Comparison of ENCODE assay signal across 8 cellular contexts in the genomic region with DNA sequence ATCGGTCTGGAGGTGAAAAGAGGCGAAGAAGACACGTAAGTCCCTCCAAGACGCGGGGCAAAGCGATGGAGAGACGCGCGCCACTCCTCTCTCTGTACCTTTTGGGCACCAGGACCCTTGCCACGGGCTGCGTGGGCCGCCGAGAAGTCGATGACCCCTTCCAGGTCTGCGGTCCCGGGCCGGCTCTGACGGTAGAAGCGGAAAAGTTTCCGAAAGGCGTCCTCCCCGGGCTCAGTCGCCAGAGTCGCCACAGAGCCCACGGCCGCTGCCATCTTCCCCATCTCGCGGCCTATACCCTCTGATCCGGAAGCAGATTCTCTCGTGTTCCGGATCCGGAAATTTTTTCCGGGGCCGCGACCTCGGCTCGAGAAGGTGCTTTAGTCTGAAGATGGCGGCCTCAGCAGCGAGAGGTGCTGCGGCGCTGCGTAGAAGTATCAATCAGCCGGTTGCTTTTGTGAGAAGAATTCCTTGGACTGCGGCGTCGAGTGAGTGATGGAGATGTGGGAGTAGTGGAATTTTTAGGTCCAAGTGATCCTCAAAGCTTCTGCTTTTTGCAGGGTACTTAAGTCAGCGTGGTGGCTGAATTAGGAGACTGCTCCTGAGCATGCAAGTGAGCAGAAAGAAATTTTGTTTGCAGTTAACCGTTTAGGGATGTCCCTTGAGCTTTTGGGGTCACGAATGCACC. TPM values are rescaled to one million over a fixed set of nuclear protein-coding genes. Genes with fewer than 3 reads are reported as not detected.
DNase-seq lines count a peak whose midpoint lies in the region; ATAC-seq and TF ChIP-seq lines count a peak whose summit lies in the region.

A gene with protein sequence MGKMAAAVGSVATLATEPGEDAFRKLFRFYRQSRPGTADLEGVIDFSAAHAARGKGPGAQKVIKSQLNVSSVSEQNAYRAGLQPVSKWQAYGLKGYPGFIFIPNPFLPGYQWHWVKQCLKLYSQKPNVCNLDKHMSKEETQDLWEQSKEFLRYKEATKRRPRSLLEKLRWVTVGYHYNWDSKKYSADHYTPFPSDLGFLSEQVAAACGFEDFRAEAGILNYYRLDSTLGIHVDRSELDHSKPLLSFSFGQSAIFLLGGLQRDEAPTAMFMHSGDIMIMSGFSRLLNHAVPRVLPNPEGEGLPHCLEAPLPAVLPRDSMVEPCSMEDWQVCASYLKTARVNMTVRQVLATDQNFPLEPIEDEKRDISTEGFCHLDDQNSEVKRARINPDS (minus strand): TSS at position 300 of the 685 bp plus-strand sequence. CDS start 19 bp downstream, at position 281.
A gene (plus strand): TSS at position 380 of the 685 bp plus-strand sequence. CDS start 9 bp downstream, at position 389.

- peak within 1 kb of the TSS; percentile 85 to 97 (median 90) for H3K4me3 ChIP-seq in transverse colon

- TF ChIP-seq CTCF in GM12872 (IDR thresholded peaks at IDR 0.05; ENCODE audit: insufficient read depth, low read depth, low read length), result 0 out of 3 replicates have a peak, but pooled peaks have one; percentile 1
- peak in 1 of 5 experiments; percentile 15 for TF ChIP-seq CTCF in transverse colon (IDR thresholded peaks at IDR 0.05)

- WGBS in transverse colon (ENCODE audit: low coverage in 1 of 2), 2 donors, result 0% methylated on average over 3 to 46 of the region's 49 CpGs

- in situ Hi-C loops in transverse colon (cut with MboI; ENCODE audit: low pct_ligation_motif_present in 1 of 4, low pct_unique_long_range_greater_than_20kb in 1 of 4, low sequenced_read_pairs in 3 of 4), result no loop called here

- H3K27me3 ChIP-seq in transverse colon, result no peaks in the 10 kb centered on the region

- ATAC-seq in HG02759 (IDR thresholded peaks at IDR 0.05; ENCODE audit: unreplicated experiment), result peak; percentile 98

- peak within 1 kb of the TSS; percentile 78 to 87 (median 80) for H3K27ac ChIP-seq in transverse colon

- peaks cover 11 to 34% (median 27%) of the 10 kb centered on the region in 4 donors for H3K4me1 ChIP-seq in transverse colon

- intact Hi-C loops in cardiac septum (cut with DNase I), result loop anchor here (2.0 to 5.0 kb wide), 2 partner anchors 53 to 251 kb away; a partner anchor contains a TSS
- intact Hi-C loops in transverse colon (cut with DNase I; ENCODE audit: low total_unique reads), result no loop called here

- H3K9me3 ChIP-seq in transverse colon, result no peaks in the 10 kb centered on the region

- peak; percentile 81 for TF ChIP-seq POLR2A in transverse colon (IDR thresholded peaks at IDR 0.05)

- H3K36me3 ChIP-seq in transverse colon, result peaks cover 0 to 29% (median 12%) of the 10 kb centered on the region in 4 donors

- peak; percentile 14 for TF ChIP-seq EP300 in transverse colon (IDR thresholded peaks at IDR 0.05; ENCODE audit: low read depth)

- peak; percentile 77 for DNase-seq in NCI-H128 (lab: John Stamatoyannopoulos, UW; ENCODE audit: unreplicated experiment)
- DNase-seq in SW 1271 (lab: John Stamatoyannopoulos, UW), result peak; percentile 64 to 82
- DNase-seq in activated naive CD8-positive, alpha-beta T cell treated with anti-CD3 and anti-CD28 coated beads, Interleukin-2, amount 50 U/mL, for 16 hours (ENCODE audit: low read depth, low spot score), result peak; percentile 73
- peak; percentile 94 for DNase-seq in cardiac septum (ENCODE audit: low spot score)
- peak; percentile 91 for DNase-seq in pons (ENCODE audit: low spot score)
- peak; percentile 90 for DNase-seq in transverse colon

RNA-seq across cellular contexts. Expression of the first gene that starts in this region (rescaled TPM):
- total RNA-seq in cardiac septum (8.3 TPM), transverse colon (10 to 100 TPM in 2 of 4 donors, 1 to 10 TPM in 2; 5.2 to 15.6 (median 10.4) TPM)

RNA-seq across cellular contexts. Expression of the second gene that starts in this region (rescaled TPM):
- 129 TPM for total RNA-seq in cardiac septum
- 100 to 1,000 TPM in 2 of 4 donors, 10 to 100 TPM in 1, not detected in 1; 81.2 to 277 (median 181) TPM for total RNA-seq in transverse colon

Comparison
In these comparisons a context has a peak if more than half of its experiments do, and no peak if none do; other contexts are left out.
1. Peak in every context shown above with its lines: DNase-seq, ATAC-seq, H3K4me3 ChIP-seq and H3K27ac ChIP-seq.